ENCODE assay signal across 17 cellular contexts in genomic region chr2:159609933-159610523, GRCh38. TPM values are rescaled to one million over a fixed set of nuclear protein-coding genes. Genes with fewer than 3 reads are reported as not detected.
DNase-seq lines count a peak whose midpoint lies in the region; ATAC-seq and TF ChIP-seq lines count a peak whose summit lies in the region.
"Had no signal": no experiment of that assay in that cellular context is flagged by ENCODE, and none has a peak within 500 bp of the region (broad histone marks: within the 10 kb centered on the region; RNA-seq: fewer than 3 reads in every experiment).

No MANE protein-coding gene starts in this region.

- H3K9ac ChIP-seq in H9 (ENCODE audit: extremely low read depth, insufficient read length, low read length), result no peak overlapping the region

- H3K9me3 ChIP-seq in heart left ventricle (no peaks in the 10 kb centered on the region), RWPE2 (ENCODE audit: severe bottlenecking) (no peaks in the 10 kb centered on the region), H9 (ENCODE audit: control insufficient read depth, low read depth, low read length) (no peaks in the 10 kb centered on the region)
- H3K9me3 ChIP-seq: suprapubic skin had no signal

- DNase-seq in heart left ventricle, result no peak
- no peak for DNase-seq in cardiac septum (ENCODE audit: low spot score)
- no peak for DNase-seq in RWPE2 (ENCODE audit: low spot score)
- DNase-seq in mesothelial cell of epicardium (ENCODE audit: low spot score in 2 of 2, unreplicated experiment in 2 of 2), result no peak
- no peak for DNase-seq in H9
- no peak for DNase-seq in glomerular visceral epithelial cell (ENCODE audit: extremely low spot score)
- DNase-seq in putamen (ENCODE audit: low spot score), result no peak
- no peak for DNase-seq in hypothalamus (lab: John Stamatoyannopoulos, UW)
- DNase-seq: activated CD4-positive, alpha-beta T cell treated with anti-CD3 and anti-CD28 coated beads, Interleukin-2, amount 10 ng/mL, durations not matched to agents 7 days and 5 days; mammary epithelial cell; MM.1S; NCI-H774; stimulated activated CD4-positive, alpha-beta T cell treated with anti-CD3 and anti-CD28 coated beads, Interleukin-15, amount 100 ng/mL, for 24 hours; T1000 had no signal

- H3T11ph ChIP-seq in H9 (ENCODE audit: low read length), result no peak overlapping the region

- H3K27ac ChIP-seq in heart left ventricle (peak overlapping the region; percentile 2 to 99 (median 26)), RWPE2 (ENCODE audit: poor library complexity, severe bottlenecking) (peak overlapping the region; percentile 96), H9 (ENCODE audit: insufficient read length, low read depth, low read length) (no peak overlapping the region)
- H3K27ac ChIP-seq: suprapubic skin had no signal

- H4K91ac ChIP-seq in H9 (ENCODE audit: insufficient read length, low read depth, low read length), result no peak overlapping the region

- peaks cover 5% of the 10 kb centered on the region for H3K79me1 ChIP-seq in H9 (ENCODE audit: insufficient read depth, low read depth, low read length, poor library complexity, severe bottlenecking)

- no peak overlapping the region for H2BK5ac ChIP-seq in H9 (ENCODE audit: insufficient read length, low read length)

- H3K9me3 Mint-ChIP-seq in mesothelial cell of epicardium (no peaks in the 10 kb centered on the region), H9 (no peaks in the 10 kb centered on the region)
- H3K9me3 Mint-ChIP-seq: activated CD4-positive, alpha-beta T cell treated with anti-CD3 and anti-CD28 coated beads, Interleukin-2, amount 10 ng/mL, durations not matched to agents 7 days and 5 days; activated T-helper 1 cell treated with anti-CD3 and anti-CD28 coated beads, Interleukin-12 subunit alpha, Interleukin-12 subunit beta, Interleukin-2, Interleukin-4 antibody, amounts not matched to agents 30 ng/mL and 10 ng/mL and 1 ng/mL, durations not matched to agents 14 hours and 24 hours and 36 hours; dendritic cell treated with granulocyte-macrophage colony-stimulating factor and Interleukin-4, amounts not matched to agents 40 ng/mL and 50 ng/mL, for 4 days had no signal

- H3K4me3 ChIP-seq in heart left ventricle, result peak overlapping the region in 4 of 12 donors; percentile 4 to 18 (median 10)
- no peak overlapping the region for H3K4me3 ChIP-seq in RWPE2 (ENCODE audit: severe bottlenecking)
- H3K4me3 ChIP-seq: suprapubic skin had no signal

- H3K79me2 ChIP-seq in H9 (ENCODE audit: insufficient read depth, low read length), result peaks cover 18% of the 10 kb centered on the region; the same call in 1 of the 2 replicates

- H3K4me1 Mint-ChIP-seq in mesothelial cell of epicardium (peaks cover 57% of the 10 kb centered on the region), H9 (peaks cover 47 to 60% of the 10 kb centered on the region in 2 experiments)

- no peak overlapping the region for H3K4me2 ChIP-seq in H9 (ENCODE audit: insufficient read depth, insufficient read length, low read length)

- H3K4me3 Mint-ChIP-seq in mesothelial cell of epicardium (no peak overlapping the region), H9 (peak overlapping the region in 1 of 2 experiments; percentile 24; a peak in 1 of 5 replicates)
- H3K4me3 Mint-ChIP-seq: activated CD4-positive, alpha-beta T cell treated with anti-CD3 and anti-CD28 coated beads, Interleukin-2, amount 10 ng/mL, durations not matched to agents 7 days and 5 days; activated T-helper 1 cell treated with anti-CD3 and anti-CD28 coated beads, Interleukin-12 subunit alpha, Interleukin-12 subunit beta, Interleukin-2, Interleukin-4 antibody, amounts not matched to agents 30 ng/mL and 10 ng/mL and 1 ng/mL, durations not matched to agents 14 hours and 24 hours and 36 hours; dendritic cell treated with granulocyte-macrophage colony-stimulating factor and Interleukin-4, amounts not matched to agents 40 ng/mL and 50 ng/mL, for 4 days had no signal

- H2BK15ac ChIP-seq in H9 (ENCODE audit: low read depth, low read length), result no peak overlapping the region

- H3K4me1 ChIP-seq in heart left ventricle, result peaks cover 3 to 84% (median 56%) of the 10 kb centered on the region in 12 donors
- peaks cover 43% of the 10 kb centered on the region for H3K4me1 ChIP-seq in RWPE2 (ENCODE audit: insufficient read depth, poor library complexity, severe bottlenecking)
- peaks cover 6% of the 10 kb centered on the region; the same call in 1 of the 2 replicates for H3K4me1 ChIP-seq in H9 (ENCODE audit: insufficient read depth, low read length)

- TF ChIP-seq CTCF in heart left ventricle (IDR thresholded peaks at IDR 0.05) (no peak), RWPE2 (IDR thresholded peaks at IDR 0.05; ENCODE audit: poor library complexity, severe bottlenecking) (no peak), mesothelial cell of epicardium (IDR thresholded peaks at IDR 0.05; ENCODE audit: unreplicated experiment) (no peak), H9 (conservative IDR thresholded peaks at IDR 0.05) (no peak)

- no peak overlapping the region for H4K5ac ChIP-seq in H9 (ENCODE audit: insufficient read length, low read depth, low read length)

- H2BK12ac ChIP-seq in H9 (ENCODE audit: insufficient read length, low read depth, low read length), result no peak overlapping the region

- intact Hi-C loops in heart left ventricle (cut with DNase I) (loop anchor here in 3 of 10 donors (10.0 kb wide), 4 partner anchors 95 to 185 kb away; partner anchors contain the start of gene CD302 (in 2 of the 3)), cardiac septum (cut with DNase I) (no loop called here)

- H2BK20ac ChIP-seq in H9 (ENCODE audit: low read depth, low read length, poor library complexity, severe bottlenecking), result no peak overlapping the region

- H3K27me3 Mint-ChIP-seq in mesothelial cell of epicardium (ENCODE audit: low read depth), result no peaks in the 10 kb centered on the region
- H3K27me3 Mint-ChIP-seq in H9 (ENCODE audit: low read depth), result no peaks in the 10 kb centered on the region
- H3K27me3 Mint-ChIP-seq: dendritic cell treated with granulocyte-macrophage colony-stimulating factor and Interleukin-4, amounts not matched to agents 40 ng/mL and 50 ng/mL, for 4 days had no signal

- no peak overlapping the region for H2AK5ac ChIP-seq in H9 (ENCODE audit: insufficient read length, low read length)

- TF ChIP-seq POLR2A in heart left ventricle (IDR thresholded peaks at IDR 0.05), result no peak

- no peaks in the 10 kb centered on the region for H3K27me3 ChIP-seq in heart left ventricle
- no peaks in the 10 kb centered on the region for H3K27me3 ChIP-seq in RWPE2 (ENCODE audit: insufficient read depth, poor library complexity, severe bottlenecking)
- H3K27me3 ChIP-seq in H9 (ENCODE audit: insufficient read depth, low read length), result no peaks in the 10 kb centered on the region
- H3K27me3 ChIP-seq: suprapubic skin had no signal

- H4K8ac ChIP-seq in H9 (replicated peaks; ENCODE audit: insufficient read length, low read depth, low read length), result no peak overlapping the region

- H3K23me2 ChIP-seq in H9 (ENCODE audit: insufficient read length, low read depth, low read length, poor library complexity, severe bottlenecking), result no peaks in the 10 kb centered on the region

- no peak overlapping the region for H3K23ac ChIP-seq in H9 (ENCODE audit: insufficient read length, low read depth, low read length)

- H2AFZ ChIP-seq in H9 (ENCODE audit: low read length), result no peak overlapping the region

- no peak overlapping the region for H3K4ac ChIP-seq in H9 (ENCODE audit: low read depth, low read length)

- H4K20me1 ChIP-seq in H9 (ENCODE audit: control insufficient read depth, insufficient read depth, insufficient read length), result no peaks in the 10 kb centered on the region

- H3K27ac Mint-ChIP-seq in mesothelial cell of epicardium, result peak overlapping the region; percentile 72
- peak overlapping the region in 1 of 3 experiments; percentile 47; a peak in 2 of 7 replicates for H3K27ac Mint-ChIP-seq in H9
- H3K27ac Mint-ChIP-seq: activated CD4-positive, alpha-beta T cell treated with anti-CD3 and anti-CD28 coated beads, Interleukin-2, amount 10 ng/mL, durations not matched to agents 7 days and 5 days; activated T-helper 1 cell treated with anti-CD3 and anti-CD28 coated beads, Interleukin-12 subunit alpha, Interleukin-12 subunit beta, Interleukin-2, Interleukin-4 antibody, amounts not matched to agents 30 ng/mL and 10 ng/mL and 1 ng/mL, durations not matched to agents 14 hours and 24 hours and 36 hours; dendritic cell treated with granulocyte-macrophage colony-stimulating factor and Interleukin-4, amounts not matched to agents 40 ng/mL and 50 ng/mL, for 4 days had no signal

- WGBS in heart left ventricle, 4 donors, result 46 to 60% (median 50%) methylated on average over 4 of the region's 4 CpGs
- no CpG with 5 or more reads among the region's 4 CpGs for WGBS in H9 (ENCODE audit: extremely low coverage, insufficient read length, low lambda C conversion rate)

- H3K36me3 ChIP-seq in heart left ventricle (no peaks in the 10 kb centered on the region), RWPE2 (ENCODE audit: low read depth) (no peaks in the 10 kb centered on the region)
- H3K36me3 ChIP-seq: suprapubic skin had no signal

- no peak overlapping the region for H3K14ac ChIP-seq in H9 (ENCODE audit: insufficient read depth, low read length)

- H3K36me3 Mint-ChIP-seq in mesothelial cell of epicardium (no peaks in the 10 kb centered on the region), H9 (ENCODE audit: insufficient read depth in 1 of 3, low read depth in 3 of 3) (peaks cover 0 to 4% (median 0%) of the 10 kb centered on the region in 3 experiments; a peak in 2 of 7 replicates)

- ATAC-seq in heart left ventricle (no peak), RWPE2 (ENCODE audit: low read depth) (no peak)

- no peak overlapping the region for H3K56ac ChIP-seq in H9 (ENCODE audit: insufficient read length, low read depth, low read length)

- no peak overlapping the region for H2BK120ac ChIP-seq in H9 (ENCODE audit: low read depth, low read length, poor library complexity, severe bottlenecking)

- no peak overlapping the region for H3K18ac ChIP-seq in H9 (ENCODE audit: insufficient read length, low read depth, low read length)

RNA-seq across cellular contexts. Expression of gene BAZ2B, which starts 6.3 kb away (rescaled TPM):
- total RNA-seq in heart left ventricle (10 to 100 TPM; 28.2 to 56.5 (median 46.0) TPM), cardiac septum (51.8 TPM), mesothelial cell of epicardium (135 to 143 TPM (median 141 TPM) in 3 replicates), H9 (2021) (54.9 and 55.6 TPM in 2 replicates)
- 10 to 100 TPM; 15.3 to 22.6 TPM for polyA plus RNA-seq in heart left ventricle
